9 cellular contexts compared by ENCODE assay signal in the genomic region with DNA sequence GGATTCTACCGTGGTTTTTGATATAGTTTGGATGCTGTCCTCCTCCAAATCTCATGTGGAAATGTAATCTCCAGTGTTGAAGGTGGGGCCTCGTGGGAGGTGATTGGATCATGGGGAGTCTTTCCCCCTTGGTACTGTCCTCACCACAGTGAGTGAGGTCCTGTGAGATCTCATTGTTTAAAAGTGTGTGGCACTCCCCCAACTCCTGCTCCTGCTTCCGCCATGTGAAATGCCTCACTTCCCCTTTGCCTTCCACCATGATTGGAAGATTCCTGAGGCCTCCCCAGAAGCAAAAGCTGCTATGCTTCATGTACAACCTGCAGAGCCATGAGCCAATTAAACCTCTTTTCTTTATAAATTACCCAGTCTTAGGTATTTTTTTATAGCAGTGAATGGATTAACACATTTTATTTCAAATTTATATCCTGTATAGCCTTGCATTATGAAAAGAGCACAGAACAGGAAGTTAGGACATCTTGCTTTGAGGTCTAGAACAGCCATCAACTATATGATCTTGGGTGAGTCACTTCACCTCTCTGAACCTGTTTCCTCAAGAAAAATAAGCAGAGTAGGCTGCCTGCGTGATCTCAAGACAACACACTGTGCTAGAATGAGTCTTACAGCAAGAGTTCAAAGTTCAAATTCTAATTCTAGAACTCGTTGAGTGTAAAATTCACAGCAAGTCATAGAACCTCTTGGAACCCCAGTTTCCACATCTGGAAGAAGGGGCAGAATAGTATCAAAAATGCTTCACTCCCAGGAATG.
A peak's percentile ranks its signal among the peaks of the same experiment; 100 is the strongest.
DNase-seq lines count a peak whose midpoint lies in the region; ATAC-seq lines count a peak whose summit lies in the region.
"Had no signal": no experiment of that assay in that cellular context is flagged by ENCODE, and none has a peak within 500 bp of the region (broad histone marks: within the 10 kb centered on the region; RNA-seq: fewer than 3 reads in every experiment).

No MANE protein-coding gene starts in this region.

- POLR2A ChIA-PET in activated CD8-positive, alpha-beta T cell treated with anti-CD3 and anti-CD28 coated beads, Interleukin-2, amount 10 ng/mL, durations not matched to agents 7 days and 5 days (lab: Charles Lee): no interaction called here

- no peaks in the 10 kb centered on the region for H3K9me3 Mint-ChIP-seq in activated CD8-positive, alpha-beta T cell treated with anti-CD3 and anti-CD28 coated beads, Interleukin-2, amount 10 ng/mL, durations not matched to agents 7 days and 5 days (ENCODE audit: insufficient read depth)

- H3K36me3 Mint-ChIP-seq in activated CD8-positive, alpha-beta T cell treated with anti-CD3 and anti-CD28 coated beads, Interleukin-2, amount 10 ng/mL, durations not matched to agents 7 days and 5 days (ENCODE audit: low read depth): no peaks in the 10 kb centered on the region

- ATAC-seq in activated CD8-positive, alpha-beta T cell treated with anti-CD3 and anti-CD28 coated beads, Interleukin-2, amount 10 ng/mL, durations not matched to agents 7 days and 5 days: peak; percentile 86
- ATAC-seq in HG03432 (IDR thresholded peaks at IDR 0.05; ENCODE audit: unreplicated experiment) (no peak), HG03095 (IDR thresholded peaks at IDR 0.05; ENCODE audit: unreplicated experiment) (no peak)

- H3K4me3 Mint-ChIP-seq in activated CD8-positive, alpha-beta T cell treated with anti-CD3 and anti-CD28 coated beads, Interleukin-2, amount 10 ng/mL, durations not matched to agents 7 days and 5 days: no peak overlapping the region
- H3K4me3 Mint-ChIP-seq: activated B cell treated with CpG ODN at 0.5 μM for 24 hours had no signal

- DNase-seq in CD1c-positive myeloid dendritic cell (ENCODE audit: extremely low spot score) (peak; percentile 23), HT1080 (ENCODE audit: low read depth) (peak; percentile 94), kidney tubule cell (ENCODE audit: low spot score) (peak; percentile 91), NCI-H1694 treated with DMSO at 0.1 percent for 48 hours (lab: John Stamatoyannopoulos, UW) (no peak), hippocampal formation (lab: John Stamatoyannopoulos, UW) (no peak)
- peak; percentile 47 for DNase-seq in activated CD8-positive, alpha-beta T cell treated with anti-CD3 and anti-CD28 coated beads, Interleukin-2, amount 10 ng/mL, durations not matched to agents 7 days and 5 days
- DNase-seq: activated B cell treated with CpG ODN at 0.5 μM for 24 hours had no signal

- H3K27me3 Mint-ChIP-seq in activated CD8-positive, alpha-beta T cell treated with anti-CD3 and anti-CD28 coated beads, Interleukin-2, amount 10 ng/mL, durations not matched to agents 7 days and 5 days (ENCODE audit: low read depth): no peaks in the 10 kb centered on the region
- H3K27me3 Mint-ChIP-seq: activated B cell treated with CpG ODN at 0.5 μM for 24 hours had no signal

- CTCF ChIA-PET in activated CD8-positive, alpha-beta T cell treated with anti-CD3 and anti-CD28 coated beads, Interleukin-2, amount 10 ng/mL, durations not matched to agents 7 days and 5 days (lab: Charles Lee): no interaction called here

- H3K27ac Mint-ChIP-seq in activated CD8-positive, alpha-beta T cell treated with anti-CD3 and anti-CD28 coated beads, Interleukin-2, amount 10 ng/mL, durations not matched to agents 7 days and 5 days: no peak overlapping the region
- H3K27ac Mint-ChIP-seq: activated B cell treated with CpG ODN at 0.5 μM for 24 hours had no signal

- H3K4me1 Mint-ChIP-seq in activated CD8-positive, alpha-beta T cell treated with anti-CD3 and anti-CD28 coated beads, Interleukin-2, amount 10 ng/mL, durations not matched to agents 7 days and 5 days (ENCODE audit: low read depth): peaks cover 18% of the 10 kb centered on the region

Comparison
In these comparisons a context has a peak if more than half of its experiments do, and no peak if none do; other contexts are left out.
1. DNase-seq: peak in CD1c-positive myeloid dendritic cell (single experiment), HT1080 (single experiment), activated CD8-positive, alpha-beta T cell treated with anti-CD3 and anti-CD28 coated beads, Interleukin-2, amount 10 ng/mL, durations not matched to agents 7 days and 5 days (single experiment) and kidney tubule cell (single experiment); none in NCI-H1694 treated with DMSO at 0.1 percent for 48 hours (single experiment) and hippocampal formation (0 of 2).